22 cellular contexts compared by ENCODE assay signal in the genomic region with DNA sequence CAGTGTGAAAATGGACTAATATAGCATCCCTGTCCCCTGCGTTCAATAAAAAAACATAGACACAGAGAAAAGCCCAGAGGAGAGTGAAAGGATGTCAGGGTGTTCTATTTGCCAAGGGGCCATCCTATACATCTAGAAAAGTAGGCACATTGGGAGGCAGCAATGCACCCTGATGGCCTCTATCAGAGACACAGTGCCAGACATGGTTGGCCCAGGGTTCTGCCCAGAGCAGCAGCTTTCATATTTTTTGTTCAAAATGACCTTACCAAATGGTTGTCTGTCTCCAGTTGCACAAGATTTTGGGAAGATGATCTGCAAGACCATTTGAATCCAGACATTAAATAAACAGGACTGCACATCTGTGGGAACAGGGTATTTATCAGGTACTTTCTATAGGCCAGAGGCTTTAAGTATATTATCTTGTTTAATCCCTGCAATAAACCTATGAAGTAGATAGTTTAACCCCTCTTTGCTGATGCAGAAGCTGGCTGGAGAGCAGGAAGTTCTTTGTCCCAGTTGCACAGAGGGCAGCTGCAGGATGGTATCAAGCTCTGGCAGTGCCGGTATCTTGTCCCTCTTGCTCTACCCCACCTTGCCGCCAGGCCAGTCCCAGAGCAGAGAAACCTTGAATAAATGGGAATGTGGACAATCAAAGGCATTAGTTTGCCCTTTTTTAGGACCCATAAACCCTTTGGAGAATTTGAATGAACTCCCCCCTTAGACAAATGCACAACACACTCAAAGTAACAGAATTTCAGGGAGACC.
"Had no signal": no experiment of that assay in that cellular context is flagged by ENCODE, and none has a peak within 500 bp of the region (broad histone marks: within the 10 kb centered on the region; RNA-seq: fewer than 3 reads in every experiment).

No MANE protein-coding gene starts in this region.

- H3K9ac ChIP-seq: neural progenitor cell had no signal

- H3K27ac ChIP-seq: lower lobe of right lung, neural progenitor cell, prostate gland, testis, upper lobe of left lung had no signal

- H3K9me3 Mint-ChIP-seq: activated CD4-positive, alpha-beta T cell treated with anti-CD3 and anti-CD28 coated beads, Interleukin-2, amount 10 ng/mL, durations not matched to agents 24 days and 14 days; naive thymus-derived CD8-positive, alpha-beta T cell had no signal

- H3K4me1 Mint-ChIP-seq: mesothelial cell of epicardium had no signal

- DNase-seq: activated CD4-positive, alpha-beta memory T cell treated with anti-CD3 and anti-CD28 coated beads, Interleukin-2, amount 10 ng/mL, durations not matched to agents 7 days and 5 days; activated CD4-positive, alpha-beta T cell treated with anti-CD3 and anti-CD28 coated beads, Interleukin-2, amount 10 ng/mL, durations not matched to agents 24 days and 14 days; activated T-cell treated with anti-CD3 and anti-CD28 coated beads, Interleukin-2, amount 50 U/mL, for 1 hour; aorta; effector CD4-positive, alpha-beta T cell; erythroblast; foreskin keratinocyte; lower lobe of right lung; naive thymus-derived CD8-positive, alpha-beta T cell; stimulated activated CD4-positive, alpha-beta T cell treated with anti-CD3 and anti-CD28 coated beads, Interleukin-2, amount 100 ng/mL, for 48 hours; stimulated activated CD8-positive, alpha-beta memory T cell treated with anti-CD3 and anti-CD28 coated beads, Interleukin-4, amount 100 ng/mL, for 48 hours; stimulated activated naive B cell treated with anti-CD40 and anti-IgM and Interleukin-4, amounts not matched to agents 10 μg/mL and 1 μg/mL and 100 μg/mL, for 72 hours; T-helper 2 cell; testis; upper lobe of left lung had no signal

- H3K9me3 ChIP-seq: lower lobe of right lung, prostate gland, testis, upper lobe of left lung had no signal

- H3K4me2 ChIP-seq: neural progenitor cell had no signal

- H3K36me3 Mint-ChIP-seq: brain; mesothelial cell of epicardium; neural progenitor cell; stimulated activated naive B cell treated with anti-CD40 and anti-IgM and Interleukin-4, amounts not matched to agents 10 μg/mL and 1 μg/mL and 100 μg/mL, for 72 hours had no signal

- H3K36me3 ChIP-seq: lower lobe of right lung, neural progenitor cell, prostate gland, upper lobe of left lung had no signal

- H2AFZ ChIP-seq: neural progenitor cell had no signal

- H3K4me1 ChIP-seq: lower lobe of right lung, prostate gland, testis, upper lobe of left lung had no signal

- ATAC-seq: activated CD4-positive, CD25-positive, alpha-beta regulatory T cell treated with anti-CD3 and anti-CD28 coated beads, Interleukin-2, amount 50 U/mL, for 24 hours; activated naive CD4-positive, alpha-beta T cell treated with anti-CD3 and anti-CD28 coated beads, Interleukin-2, amount 50 U/mL, for 72 hours; foreskin keratinocyte; left lobe of liver; lower lobe of right lung; naive thymus-derived CD8-positive, alpha-beta T cell; stimulated activated naive B cell treated with anti-CD40 and anti-IgM and Interleukin-4, amounts not matched to agents 10 μg/mL and 1 μg/mL and 100 μg/mL, for 72 hours had no signal

- H3K27me3 ChIP-seq: foreskin keratinocyte, neural progenitor cell, testis, upper lobe of left lung had no signal

- H3K27me3 Mint-ChIP-seq: activated CD4-positive, alpha-beta memory T cell treated with anti-CD3 and anti-CD28 coated beads, Interleukin-2, amount 10 ng/mL, durations not matched to agents 7 days and 5 days; activated CD4-positive, alpha-beta T cell treated with anti-CD3 and anti-CD28 coated beads, Interleukin-2, amount 10 ng/mL, durations not matched to agents 24 days and 14 days; naive thymus-derived CD8-positive, alpha-beta T cell had no signal

- H3K4me3 Mint-ChIP-seq: activated CD4-positive, alpha-beta memory T cell treated with anti-CD3 and anti-CD28 coated beads, Interleukin-2, amount 10 ng/mL, durations not matched to agents 7 days and 5 days; activated CD4-positive, alpha-beta T cell treated with anti-CD3 and anti-CD28 coated beads, Interleukin-2, amount 10 ng/mL, durations not matched to agents 24 days and 14 days; brain; mesothelial cell of epicardium; naive thymus-derived CD8-positive, alpha-beta T cell; neural progenitor cell; stimulated activated naive B cell treated with anti-CD40 and anti-IgM and Interleukin-4, amounts not matched to agents 10 μg/mL and 1 μg/mL and 100 μg/mL, for 72 hours had no signal

- H3K27ac Mint-ChIP-seq: activated CD4-positive, alpha-beta memory T cell treated with anti-CD3 and anti-CD28 coated beads, Interleukin-2, amount 10 ng/mL, durations not matched to agents 7 days and 5 days; activated CD4-positive, alpha-beta T cell treated with anti-CD3 and anti-CD28 coated beads, Interleukin-2, amount 10 ng/mL, durations not matched to agents 24 days and 14 days; mesothelial cell of epicardium; neural progenitor cell; stimulated activated naive B cell treated with anti-CD40 and anti-IgM and Interleukin-4, amounts not matched to agents 10 μg/mL and 1 μg/mL and 100 μg/mL, for 72 hours had no signal

- H3K4me3 ChIP-seq: lower lobe of right lung, neural progenitor cell, prostate gland, testis, upper lobe of left lung had no signal
